Comparison of ENCODE assay signal across 20 cellular contexts in the genomic region with DNA sequence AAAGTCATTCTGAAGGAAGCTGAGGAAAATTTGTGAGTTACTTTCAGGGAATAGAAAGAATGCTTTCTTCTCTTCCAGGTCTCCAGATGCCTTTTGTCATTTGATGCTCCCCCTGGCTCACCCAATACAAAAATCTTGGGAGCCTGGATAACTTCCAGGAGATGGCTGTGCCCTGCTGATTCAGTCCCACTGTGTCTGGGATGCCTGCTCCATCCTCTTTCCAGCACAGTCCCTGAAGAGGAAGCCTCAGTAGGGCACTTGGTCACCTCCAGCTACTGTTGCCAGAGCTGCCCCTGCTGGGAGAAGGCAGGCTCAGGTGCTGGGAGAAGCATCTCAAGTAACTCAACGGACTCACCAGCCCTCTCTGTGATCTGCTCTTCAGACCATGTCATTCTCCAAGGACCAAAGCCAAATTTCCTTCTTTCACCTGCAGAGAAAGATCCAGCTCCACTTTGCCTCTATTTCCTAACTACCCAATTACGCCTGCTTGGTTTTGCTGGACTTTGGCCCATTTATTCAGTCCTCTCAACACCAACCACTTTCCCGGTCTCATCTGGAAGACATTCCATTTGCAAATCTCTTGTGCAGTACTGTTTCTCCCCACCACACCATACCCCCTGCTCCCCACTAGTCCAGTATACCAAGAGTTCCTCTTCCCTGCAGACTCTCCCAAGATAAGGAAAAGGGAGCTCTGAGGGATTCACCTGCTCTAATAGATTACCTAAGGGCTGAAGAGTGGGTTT. TPM values are rescaled to one million over a fixed set of nuclear protein-coding genes. Genes with fewer than 3 reads are reported as not detected.
DNase-seq lines count a peak whose midpoint lies in the region; ATAC-seq, FAIRE-seq and TF ChIP-seq lines count a peak whose summit lies in the region.
"Had no signal": no experiment of that assay in that cellular context is flagged by ENCODE, and none has a peak within 500 bp of the region (broad histone marks: within the 10 kb centered on the region; RNA-seq: fewer than 3 reads in every experiment).

No MANE protein-coding gene starts in this region.

- CTCF ChIA-PET in PC-3 (lab: Charles Lee): no interaction called here

- no peak overlapping the region for H3K27ac ChIP-seq in PC-3 (ENCODE audit: low read length)

- intact Hi-C loops in dendritic cell treated with granulocyte-macrophage colony-stimulating factor and Interleukin-4, amounts not matched to agents 40 ng/mL and 50 ng/mL, for 4 days (cut with micrococcal nuclease): no loop called here
- intact Hi-C loops in PC-3 (cut with micrococcal nuclease): no loop called here

- H3K36me3 Mint-ChIP-seq in dendritic cell treated with granulocyte-macrophage colony-stimulating factor and Interleukin-4, amounts not matched to agents 40 ng/mL and 50 ng/mL, for 4 days (ENCODE audit: low read depth): peaks cover 58% of the 10 kb centered on the region

- POLR2A ChIA-PET in PC-3 (lab: Charles Lee; ENCODE audit: unreplicated experiment): interaction anchor here (0.7 kb wide), 1 partner anchor 78 kb away, joined by 3 read pairs; no protein-coding TSS in a partner anchor

- no peaks in the 10 kb centered on the region for H3K27me3 ChIP-seq in PC-3 (ENCODE audit: low read length)

- H3K9me3 ChIP-seq in PC-3 (ENCODE audit: low read length): no peaks in the 10 kb centered on the region
- H3K9me3 ChIP-seq: mucosa of descending colon had no signal

- no peak overlapping the region for H2AFZ ChIP-seq in PC-3 (ENCODE audit: low read length)

- no peaks in the 10 kb centered on the region for H3K9me2 ChIP-seq in PC-3 (replicated peaks; ENCODE audit: low read length)

- H3F3A ChIP-seq in PC-3 (ENCODE audit: low read length, unreplicated experiment): no peaks in the 10 kb centered on the region

- H3K4me3 Mint-ChIP-seq in dendritic cell treated with granulocyte-macrophage colony-stimulating factor and Interleukin-4, amounts not matched to agents 40 ng/mL and 50 ng/mL, for 4 days: no peak overlapping the region
- H3K4me3 Mint-ChIP-seq: activated naive CD4-positive, alpha-beta T cell treated with anti-CD3 and anti-CD28 coated beads for 36 hours; neural crest cell had no signal

- H3K4me1 Mint-ChIP-seq in dendritic cell treated with granulocyte-macrophage colony-stimulating factor and Interleukin-4, amounts not matched to agents 40 ng/mL and 50 ng/mL, for 4 days (ENCODE audit: low read depth): peaks cover 66% of the 10 kb centered on the region

- peak overlapping the region; percentile 69 for H3K27ac Mint-ChIP-seq in dendritic cell treated with granulocyte-macrophage colony-stimulating factor and Interleukin-4, amounts not matched to agents 40 ng/mL and 50 ng/mL, for 4 days
- H3K27ac Mint-ChIP-seq: activated naive CD4-positive, alpha-beta T cell treated with anti-CD3 and anti-CD28 coated beads for 36 hours had no signal

- H3K9ac ChIP-seq in PC-3 (ENCODE audit: low read length): no peak overlapping the region

- peaks cover 5% of the 10 kb centered on the region; the same call in 1 of the 2 replicates for H3K36me3 ChIP-seq in PC-3 (ENCODE audit: low read depth, low read length)

- no peak overlapping the region for H3K4me3 ChIP-seq in PC-3 (ENCODE audit: low read length)
- H3K4me3 ChIP-seq: mucosa of descending colon had no signal

- no peaks in the 10 kb centered on the region for H3K27me3 Mint-ChIP-seq in dendritic cell treated with granulocyte-macrophage colony-stimulating factor and Interleukin-4, amounts not matched to agents 40 ng/mL and 50 ng/mL, for 4 days

- BruUV-seq in PC-3 (replicated peaks; lab: Mats Ljungman, UMichigan): no TSS peak

- no peak for TF ChIP-seq POLR2A in GM12892 (IDR thresholded peaks at IDR 0.05; ENCODE audit: low read depth, low read length)

- DNase-seq in AG20443 (ENCODE audit: low spot score) (peak; percentile 28), GM12892 (ENCODE audit: insufficient read length) (no peak), pons (ENCODE audit: low spot score) (peak; percentile 20), HuH-7.5 (ENCODE audit: low spot score) (no peak), PC-3 (no peak), OCI-M1 (lab: John Stamatoyannopoulos, UW) (no peak)
- no peak for DNase-seq in stimulated activated naive CD8-positive, alpha-beta T cell treated with anti-CD3 and anti-CD28 coated beads, Interleukin-15, Interleukin-2, amounts not matched to agents 100 U/mL and 50 U/mL, for 24 hours
- DNase-seq: activated CD8-positive, alpha-beta memory T cell treated with anti-CD3 and anti-CD28 coated beads for 24 hours; activated T-cell treated with anti-CD3 and anti-CD28 coated beads, Interleukin-2, amount 50 U/mL, for 48 hours; AML-193; DMS53; KBM-7; left ventricle myocardium superior; mucosa of descending colon; Right ventricle myocardium superior; stimulated activated CD4-positive, alpha-beta T cell treated with anti-CD3 and anti-CD28 coated beads, Interleukin-1b, Interleukin-23, amount 100 ng/mL, for 48 hours had no signal

- FAIRE-seq in GM12892 (lab: Jason Lieb, UNC): peak; percentile 17
- FAIRE-seq: H54 had no signal

- no peaks in the 10 kb centered on the region for H3K9me3 Mint-ChIP-seq in dendritic cell treated with granulocyte-macrophage colony-stimulating factor and Interleukin-4, amounts not matched to agents 40 ng/mL and 50 ng/mL, for 4 days
- H3K9me3 Mint-ChIP-seq: activated naive CD4-positive, alpha-beta T cell treated with anti-CD3 and anti-CD28 coated beads for 36 hours; neural crest cell had no signal

- 0 out of 2 replicates have a peak, but pooled peaks cover 3% of the 10 kb centered on the region for H3K79me2 ChIP-seq in PC-3 (ENCODE audit: low read length)

- peaks cover 5% of the 10 kb centered on the region for H3K4me1 ChIP-seq in PC-3 (ENCODE audit: insufficient read depth, low read length)

- ATAC-seq in stimulated activated naive CD8-positive, alpha-beta T cell treated with anti-CD3 and anti-CD28 coated beads, Interleukin-15, Interleukin-2, amounts not matched to agents 100 U/mL and 50 U/mL, for 24 hours: no peak
- no peak for ATAC-seq in PC-3
- ATAC-seq: left ventricle myocardium superior had no signal

- TF ChIP-seq CTCF in PC-3 (conservative IDR thresholded peaks at IDR 0.05; ENCODE audit: low read depth, low read length): no peak

- no peak overlapping the region for H3K4me2 ChIP-seq in PC-3 (ENCODE audit: low read length)

- no peaks in the 10 kb centered on the region for H4K20me1 ChIP-seq in PC-3 (ENCODE audit: low read length)

RNA-seq across cellular contexts. Expression of gene SLC23A2, which starts 53.3 kb away (rescaled TPM):
- 15.8 TPM for polyA plus RNA-seq in GM12892 (2012; ENCODE audit: missing spikeins)
- total RNA-seq in PC-3 (2014; rRNA removed): 18.3 and 20.2 TPM in 2 replicates

Comparison
In these comparisons a context has a peak if more than half of its experiments do, and no peak if none do; other contexts are left out.
1. DNase-seq: peak in AG20443 (single experiment) and pons (single experiment); none in GM12892 (single experiment), stimulated activated naive CD8-positive, alpha-beta T cell treated with anti-CD3 and anti-CD28 coated beads, Interleukin-15, Interleukin-2, amounts not matched to agents 100 U/mL and 50 U/mL, for 24 hours (single experiment), HuH-7.5 (single experiment), PC-3 (single experiment) and OCI-M1 (single experiment).